Comparison of ENCODE assay signal across 12 cellular contexts in the genomic region with DNA sequence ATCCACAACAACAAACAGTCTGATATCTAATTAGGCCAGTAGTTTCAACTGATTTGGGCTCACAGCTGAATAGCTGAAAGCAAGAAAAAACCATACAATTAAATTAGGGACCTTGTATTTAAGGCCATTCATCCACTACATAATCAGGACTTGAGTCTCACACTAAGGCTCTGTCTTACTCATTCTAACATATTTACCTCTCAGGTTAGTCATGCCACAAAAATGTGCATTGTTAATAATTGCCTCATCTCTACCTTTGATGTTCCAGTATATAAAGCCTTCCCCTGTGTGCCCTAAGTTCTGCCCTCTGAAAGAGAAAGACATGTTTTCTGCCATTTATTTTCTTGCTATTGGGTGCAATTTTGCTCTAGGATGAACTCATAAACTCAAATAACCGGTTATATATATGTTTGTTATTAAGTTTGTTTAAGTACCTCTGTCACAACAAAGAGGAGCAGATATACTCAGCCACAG. TPM values are rescaled to one million over a fixed set of nuclear protein-coding genes. Genes with fewer than 3 reads are reported as not detected.
DNase-seq lines count a peak whose midpoint lies in the region; ATAC-seq, FAIRE-seq and TF ChIP-seq lines count a peak whose summit lies in the region.
"Had no signal": no experiment of that assay in that cellular context is flagged by ENCODE, and none has a peak within 500 bp of the region (broad histone marks: within the 10 kb centered on the region; RNA-seq: fewer than 3 reads in every experiment).

No MANE protein-coding gene starts in this region.

- H3K27me3 ChIP-seq in adipocyte (replicated peaks; ENCODE audit: control insufficient read depth, insufficient read depth, low read length) (no peaks in the 10 kb centered on the region), upper lobe of right lung (no peaks in the 10 kb centered on the region), ovary (no peaks in the 10 kb centered on the region)
- H3K27me3 ChIP-seq: esophagus muscularis mucosa, right lobe of liver, transverse colon had no signal

- 65 to 74% (median 71%) methylated on average over 1 of the region's 1 CpG for WGBS in ovary, 3 donors

- H3K9ac ChIP-seq in adipocyte (ENCODE audit: low read length) = peak overlapping the region; percentile 43

- peaks cover 9% of the 10 kb centered on the region for H3K9me3 Mint-ChIP-seq in activated T-cell treated with anti-CD3 and anti-CD28 coated beads, Interleukin-2, amount 50 U/mL, for 24 hours

- no peak for TF ChIP-seq POLR2A in ovary (IDR thresholded peaks at IDR 0.05)

- no peak for TF ChIP-seq EP300 in ovary (IDR thresholded peaks at IDR 0.05)

- no peak for DNase-seq in activated T-cell treated with anti-CD3 and anti-CD28 coated beads, Interleukin-2, amount 50 U/mL, for 24 hours
- DNase-seq in activated T-cell treated with anti-CD3 and anti-CD28 coated beads for 4 hours (no peak), adipocyte (ENCODE audit: low read depth) (peak; percentile 55), upper lobe of right lung (no peak), ovary (no peak), NCI-H1694 (lab: John Stamatoyannopoulos, UW) (no peak)
- DNase-seq in NK-92 treated with Interleukin-12 subunit alpha and Interleukin-12 subunit beta, amount 100 ng/mL, for 24 hours (lab: John Stamatoyannopoulos, UW) = no peak
- DNase-seq: NCI-H446 treated with DMSO at 0.1 percent for 48 hours, right lobe of liver, transverse colon had no signal

- H3K27me3 Mint-ChIP-seq in activated T-cell treated with anti-CD3 and anti-CD28 coated beads, Interleukin-2, amount 50 U/mL, for 24 hours = no peaks in the 10 kb centered on the region

- intact Hi-C loops in upper lobe of right lung (cut with DNase I) (no loop called here), ovary (cut with DNase I) (no loop called here)

- H3K27ac ChIP-seq in upper lobe of right lung (no peak overlapping the region), ovary (no peak overlapping the region)
- H3K27ac ChIP-seq: esophagus muscularis mucosa, right lobe of liver, transverse colon had no signal

- no peak for TF ChIP-seq CTCF in upper lobe of right lung (IDR thresholded peaks at IDR 0.05)
- no peak for TF ChIP-seq CTCF in ovary (IDR thresholded peaks at IDR 0.05)

- H3K27ac Mint-ChIP-seq in activated T-cell treated with anti-CD3 and anti-CD28 coated beads, Interleukin-2, amount 50 U/mL, for 24 hours = peak overlapping the region; percentile 1

- ATAC-seq in upper lobe of right lung = peak; percentile 50

- H3K4me1 ChIP-seq in adipocyte (ENCODE audit: control insufficient read depth, insufficient read depth, low read length) = peaks cover 37% of the 10 kb centered on the region
- H3K4me1 ChIP-seq in upper lobe of right lung = peaks cover 13% of the 10 kb centered on the region
- peaks cover 2% of the 10 kb centered on the region for H3K4me1 ChIP-seq in ovary (ENCODE audit: insufficient read depth)
- H3K4me1 ChIP-seq: right lobe of liver had no signal

- peaks cover 8% of the 10 kb centered on the region for H3K36me3 Mint-ChIP-seq in activated T-cell treated with anti-CD3 and anti-CD28 coated beads, Interleukin-2, amount 50 U/mL, for 24 hours (ENCODE audit: low read depth)

- peaks cover 27% of the 10 kb centered on the region for H3K4me1 Mint-ChIP-seq in activated T-cell treated with anti-CD3 and anti-CD28 coated beads, Interleukin-2, amount 50 U/mL, for 24 hours (ENCODE audit: low read depth)

- peak overlapping the region; percentile 25 for H3K4me3 ChIP-seq in adipocyte (ENCODE audit: low read length)
- H3K4me3 ChIP-seq in upper lobe of right lung = no peak overlapping the region
- H3K4me3 ChIP-seq in ovary = no peak overlapping the region
- H3K4me3 ChIP-seq: esophagus muscularis mucosa, right lobe of liver, transverse colon had no signal

- H3K36me3 ChIP-seq in adipocyte (ENCODE audit: control insufficient read depth, insufficient read depth, low read length, severe bottlenecking) = peaks cover 5% of the 10 kb centered on the region
- H3K36me3 ChIP-seq in upper lobe of right lung = no peaks in the 10 kb centered on the region
- no peaks in the 10 kb centered on the region for H3K36me3 ChIP-seq in ovary
- H3K36me3 ChIP-seq: esophagus muscularis mucosa, right lobe of liver, transverse colon had no signal

- H3K4me3 Mint-ChIP-seq in activated T-cell treated with anti-CD3 and anti-CD28 coated beads, Interleukin-2, amount 50 U/mL, for 24 hours = no peak overlapping the region

- FAIRE-seq in islet of Langerhans (lab: Jason Lieb, UNC) = peak; percentile 70

- peaks cover 29% of the 10 kb centered on the region for H3K9me3 ChIP-seq in adipocyte (ENCODE audit: control insufficient read depth, low read length)
- no peaks in the 10 kb centered on the region for H3K9me3 ChIP-seq in upper lobe of right lung
- H3K9me3 ChIP-seq in ovary = no peaks in the 10 kb centered on the region
- H3K9me3 ChIP-seq: right lobe of liver had no signal

RNA-seq across cellular contexts. Expression of a gene that starts 5.3 kb away (rescaled TPM):
- total RNA-seq in upper lobe of right lung = 33.9 TPM
- 10 to 100 TPM; 11.1 to 25.8 (median 14.9) TPM for total RNA-seq in ovary
- 1 to 10 TPM; 3.2 to 9.9 TPM for polyA plus RNA-seq in ovary
